Comparison of ENCODE assay signal across 1 cellular context in the genomic region with DNA sequence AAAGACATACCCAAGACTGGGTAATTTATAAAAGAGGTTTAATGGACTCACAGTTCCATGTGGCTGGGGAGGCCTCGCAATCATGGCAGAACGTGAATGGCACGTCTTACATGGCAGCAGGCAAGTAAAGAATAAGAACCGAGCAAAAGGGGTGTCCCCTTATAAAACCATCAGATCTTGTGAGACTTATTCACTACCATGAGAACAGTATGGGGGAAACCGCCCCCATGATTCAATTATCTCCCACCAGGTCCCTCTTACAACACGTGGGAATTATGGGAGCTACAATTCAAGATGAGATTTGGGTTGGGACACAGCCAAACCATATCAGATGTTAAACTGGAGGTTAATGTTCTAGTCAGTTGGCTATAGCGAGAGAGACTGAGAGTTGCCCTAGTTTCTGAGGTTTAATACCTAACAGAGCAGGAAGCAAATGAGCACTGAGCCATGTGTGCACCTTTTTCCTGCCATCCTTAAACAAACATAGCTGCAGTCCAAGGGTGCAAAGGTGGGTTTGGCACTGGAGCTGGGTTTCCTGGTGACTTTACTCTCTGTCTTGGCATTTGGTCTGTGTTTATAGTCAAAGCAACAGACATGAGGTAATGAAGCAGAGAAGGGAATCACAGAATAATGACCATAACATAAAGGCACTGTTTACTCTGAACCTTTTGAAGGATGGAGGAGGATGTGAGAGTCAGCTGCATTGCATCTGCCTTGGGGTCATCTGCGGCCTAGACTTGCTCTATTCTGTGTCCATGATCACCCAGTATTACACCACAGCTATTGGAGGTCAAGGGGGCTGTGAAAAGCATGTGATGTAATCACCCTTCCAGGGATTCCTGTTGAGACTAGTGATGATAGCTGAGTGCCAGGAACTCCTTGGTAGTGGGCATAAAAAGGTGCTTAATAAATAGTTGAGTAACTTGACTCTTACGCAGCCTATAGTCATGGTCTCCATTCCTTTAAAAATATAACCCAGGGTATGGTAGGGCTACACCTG.
TF ChIP-seq lines count a peak whose summit lies in the region.

No MANE protein-coding gene starts in this region.

TF ChIP-seq in liver, 16 proteins besides CTCF, POLR2A, EP300 and RAD21 (continued from another document):
- TF ChIP-seq, protein P1, sequence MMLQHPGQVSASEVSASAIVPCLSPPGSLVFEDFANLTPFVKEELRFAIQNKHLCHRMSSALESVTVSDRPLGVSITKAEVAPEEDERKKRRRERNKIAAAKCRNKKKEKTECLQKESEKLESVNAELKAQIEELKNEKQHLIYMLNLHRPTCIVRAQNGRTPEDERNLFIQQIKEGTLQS (IDR thresholded peaks at IDR 0.05): peak; percentile 54
TF ChIP-seq in liver: peak in this region for 16.
